ENCODE assay signal across 27 cellular contexts in the genomic region with DNA sequence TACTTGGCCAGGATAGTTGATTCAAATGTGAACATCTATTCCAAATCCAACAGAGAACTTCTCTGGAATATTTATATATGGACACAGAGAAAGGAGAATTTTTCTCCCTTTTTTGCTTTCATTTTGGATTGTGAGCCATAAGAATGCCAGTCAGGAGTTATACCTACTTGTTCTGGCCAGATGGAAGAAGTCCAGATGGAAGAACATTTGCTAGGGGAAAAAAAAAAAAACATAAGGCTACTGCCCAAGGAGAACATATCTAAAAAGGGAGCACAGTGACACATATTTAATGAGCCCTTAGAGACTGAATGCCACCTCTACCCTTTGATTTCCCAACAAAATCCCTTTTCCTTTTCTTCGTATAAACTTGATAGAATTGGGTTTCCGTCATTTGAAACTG.
"Had no signal": no experiment of that assay in that cellular context is flagged by ENCODE, and none has a peak within 500 bp of the region (broad histone marks: within the 10 kb centered on the region; RNA-seq: fewer than 3 reads in every experiment).

No MANE protein-coding gene starts in this region.

- ATAC-seq: activated naive CD4-positive, alpha-beta T cell treated with anti-CD3 and anti-CD28 coated beads, Interleukin-2, amount 50 U/mL, for 72 hours; activated naive CD8-positive, alpha-beta T cell treated with anti-CD3 and anti-CD28 coated beads, Interleukin-2, amount 50 U/mL, for 24 hours; activated T-cell treated with anti-CD3 and anti-CD28 coated beads, Interleukin-2, amount 50 U/mL, for 4 hours; Panc1; Right ventricle myocardium inferior; T-cell had no signal

- H3K27ac ChIP-seq: SK-N-MC had no signal

- H3K4me3 ChIP-seq: SK-N-MC had no signal

- DNase-seq: activated B cell treated with CpG ODN at 0.5 μM for 24 hours; activated CD4-positive, alpha-beta memory T cell treated with anti-CD3 and anti-CD28 coated beads for 36 hours; activated CD4-positive, alpha-beta T cell treated with anti-CD3 and anti-CD28 coated beads, Interleukin-2, amount 10 ng/mL, durations not matched to agents 7 days and 5 days; activated CD8-positive, alpha-beta memory T cell treated with anti-CD3 and anti-CD28 coated beads for 24 hours; activated effector memory CD4-positive, alpha-beta T cell treated with anti-CD3 and anti-CD28 coated beads, Interleukin-2, amount 50 U/mL, for 16 hours; activated naive CD4-positive, alpha-beta T cell treated with Interleukin-2 at 50 U/mL for 16 hours; activated naive CD8-positive, alpha-beta T cell treated with anti-CD3 and anti-CD28 coated beads, Interleukin-2, amount 50 U/mL, for 24 hours; activated T-cell treated with anti-CD3 and anti-CD28 coated beads, Interleukin-2, amount 50 U/mL, for 4 hours; amniotic stem cell; Kasumi-1; NCI-H1105 treated with DMSO at 0.1 percent for 48 hours; NCI-H1436 treated with DMSO at 0.1 percent for 48 hours; NCI-H187; NCI-H2081 treated with DMSO at 0.1 percent for 48 hours; NCI-H226; NCI-H510A treated with DMSO at 0.1 percent for 48 hours; NCI-H69; NK-92 treated with Interleukin-12 subunit alpha and Interleukin-12 subunit beta, amount 100 ng/mL, for 24 hours; OCI-M1; RPMI8226; T-cell; T-helper 2 cell; T1000 had no signal
